ENCODE assay signal across 9 cellular contexts in the genomic region with DNA sequence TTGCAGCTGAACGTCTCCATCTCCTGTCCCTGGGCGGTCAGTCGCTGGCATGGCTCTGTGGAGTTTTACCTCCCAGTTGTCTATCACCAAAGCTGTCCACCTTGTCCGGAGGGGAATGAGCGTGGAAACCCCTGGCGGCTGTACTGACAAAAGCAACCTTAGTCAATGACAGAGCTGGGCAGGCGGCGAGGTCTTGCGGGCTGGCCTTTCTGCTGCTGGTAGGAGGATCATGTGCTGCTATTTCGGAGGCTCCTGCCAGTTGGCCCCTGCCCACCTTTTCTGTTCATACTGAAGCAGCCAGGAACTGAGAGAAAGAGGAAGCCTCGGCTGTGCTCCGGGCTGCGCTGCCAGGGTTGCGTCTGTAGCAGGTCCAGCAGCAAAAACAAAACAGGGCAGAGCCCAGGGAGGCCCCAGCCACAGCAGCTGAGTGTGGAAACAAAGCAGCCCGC. TPM values are rescaled to one million over a fixed set of nuclear protein-coding genes. Genes with fewer than 3 reads are reported as not detected.
A peak's percentile ranks its signal among the peaks of the same experiment; 100 is the strongest.
DNase-seq lines count a peak whose midpoint lies in the region; ATAC-seq, FAIRE-seq and TF ChIP-seq lines count a peak whose summit lies in the region.
"Had no signal": no experiment of that assay in that cellular context is flagged by ENCODE, and none has a peak within 500 bp of the region (broad histone marks: within the 10 kb centered on the region; RNA-seq: fewer than 3 reads in every experiment).

No MANE protein-coding gene starts in this region.

- 6 to 7% methylated on average over 15 of the region's 15 CpGs for WGBS in pancreas, 2 donors

- H3K27me3 ChIP-seq in pancreas: no peaks in the 10 kb centered on the region

- ATAC-seq in SK-N-SH treated with all-trans-retinoic acid at 6 μM for 48 hours (peak; percentile 55), pancreas (peak; percentile 72 to 82 (median 80)), GM21786 (IDR thresholded peaks at IDR 0.05; ENCODE audit: unreplicated experiment) (no peak), GM18867 (IDR thresholded peaks at IDR 0.05; ENCODE audit: unreplicated experiment) (no peak)

- peaks cover 0 to 4% (median 0%) of the 10 kb centered on the region in 3 donors for H3K4me1 ChIP-seq in pancreas

- no peak for FAIRE-seq in pancreas (lab: Jason Lieb, UNC)

- H3K4me3 ChIP-seq in pancreas: peak overlapping the region; percentile 5 to 33 (median 22)

- peak; percentile 32 for DNase-seq in GM04504 (ENCODE audit: low read depth)
- peak; percentile 10 to 77 (median 42) for DNase-seq in head of caudate nucleus
- DNase-seq in pancreas: peak; percentile 51 to 80 (median 66)
- no peak for DNase-seq in NCI-H524 (lab: John Stamatoyannopoulos, UW)
- no peak for DNase-seq in NCI-H1092 treated with DMSO at 0.1 percent for 48 hours (lab: John Stamatoyannopoulos, UW)
- DNase-seq: activated naive CD8-positive, alpha-beta T cell treated with anti-CD3 and anti-CD28 coated beads, Interleukin-2, amount 10 ng/mL, durations not matched to agents 7 days and 5 days had no signal

- intact Hi-C loops in head of caudate nucleus (cut with DNase I): no loop called here
- intact Hi-C loops in pancreas (cut with DNase I): no loop called here

- TF ChIP-seq CTCF in pancreas (IDR thresholded peaks at IDR 0.05): peak in 2 of 4 donors; percentile 5 to 15

- H3K9me3 ChIP-seq in pancreas: no peaks in the 10 kb centered on the region

- no peaks in the 10 kb centered on the region for H3K36me3 ChIP-seq in pancreas

- peak overlapping the region; percentile 9 to 73 (median 70) for H3K27ac ChIP-seq in pancreas

TF ChIP-seq in SK-N-SH treated with all-trans-retinoic acid at 6 μM for 48 hours, 23 proteins besides CTCF, POLR2A, EP300 and RAD21:
- no peak for TF ChIP-seq ZFP3 (CRISPR knock-in tag; IDR thresholded peaks at IDR 0.05)
- no peak for TF ChIP-seq ZFP30 (CRISPR knock-in tag; IDR thresholded peaks at IDR 0.05)
- TF ChIP-seq PPARA (CRISPR knock-in tag; IDR thresholded peaks at IDR 0.05; ENCODE audit: borderline replicate concordance): no peak
- TF ChIP-seq OSR1 (CRISPR knock-in tag; IDR thresholded peaks at IDR 0.05): no peak
- TF ChIP-seq ZNF565 (CRISPR knock-in tag; conservative IDR thresholded peaks at IDR 0.05; ENCODE audit: low read depth): no peak
- TF ChIP-seq, protein P1, sequence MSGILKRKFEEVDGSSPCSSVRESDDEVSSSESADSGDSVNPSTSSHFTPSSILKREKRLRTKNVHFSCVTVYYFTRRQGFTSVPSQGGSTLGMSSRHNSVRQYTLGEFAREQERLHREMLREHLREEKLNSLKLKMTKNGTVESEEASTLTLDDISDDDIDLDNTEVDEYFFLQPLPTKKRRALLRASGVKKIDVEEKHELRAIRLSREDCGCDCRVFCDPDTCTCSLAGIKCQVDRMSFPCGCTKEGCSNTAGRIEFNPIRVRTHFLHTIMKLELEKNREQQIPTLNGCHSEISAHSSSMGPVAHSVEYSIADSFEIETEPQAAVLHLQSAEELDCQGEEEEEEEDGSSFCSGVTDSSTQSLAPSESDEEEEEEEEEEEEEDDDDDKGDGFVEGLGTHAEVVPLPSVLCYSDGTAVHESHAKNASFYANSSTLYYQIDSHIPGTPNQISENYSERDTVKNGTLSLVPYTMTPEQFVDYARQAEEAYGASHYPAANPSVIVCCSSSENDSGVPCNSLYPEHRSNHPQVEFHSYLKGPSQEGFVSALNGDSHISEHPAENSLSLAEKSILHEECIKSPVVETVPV (CRISPR knock-in tag; IDR thresholded peaks at IDR 0.05): no peak
- TF ChIP-seq RARB (CRISPR knock-in tag; IDR thresholded peaks at IDR 0.05): no peak
- no peak for TF ChIP-seq SNAI2 (CRISPR knock-in tag; IDR thresholded peaks at IDR 0.05)
- TF ChIP-seq, protein P2, sequence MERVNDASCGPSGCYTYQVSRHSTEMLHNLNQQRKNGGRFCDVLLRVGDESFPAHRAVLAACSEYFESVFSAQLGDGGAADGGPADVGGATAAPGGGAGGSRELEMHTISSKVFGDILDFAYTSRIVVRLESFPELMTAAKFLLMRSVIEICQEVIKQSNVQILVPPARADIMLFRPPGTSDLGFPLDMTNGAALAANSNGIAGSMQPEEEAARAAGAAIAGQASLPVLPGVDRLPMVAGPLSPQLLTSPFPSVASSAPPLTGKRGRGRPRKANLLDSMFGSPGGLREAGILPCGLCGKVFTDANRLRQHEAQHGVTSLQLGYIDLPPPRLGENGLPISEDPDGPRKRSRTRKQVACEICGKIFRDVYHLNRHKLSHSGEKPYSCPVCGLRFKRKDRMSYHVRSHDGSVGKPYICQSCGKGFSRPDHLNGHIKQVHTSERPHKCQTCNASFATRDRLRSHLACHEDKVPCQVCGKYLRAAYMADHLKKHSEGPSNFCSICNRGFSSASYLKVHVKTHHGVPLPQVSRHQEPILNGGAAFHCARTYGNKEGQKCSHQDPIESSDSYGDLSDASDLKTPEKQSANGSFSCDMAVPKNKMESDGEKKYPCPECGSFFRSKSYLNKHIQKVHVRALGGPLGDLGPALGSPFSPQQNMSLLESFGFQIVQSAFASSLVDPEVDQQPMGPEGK (CRISPR knock-in tag; IDR thresholded peaks at IDR 0.05; ENCODE audit: borderline replicate concordance): no peak
- TF ChIP-seq ZNF8 (CRISPR knock-in tag; IDR thresholded peaks at IDR 0.05): no peak
- TF ChIP-seq, protein P3, sequence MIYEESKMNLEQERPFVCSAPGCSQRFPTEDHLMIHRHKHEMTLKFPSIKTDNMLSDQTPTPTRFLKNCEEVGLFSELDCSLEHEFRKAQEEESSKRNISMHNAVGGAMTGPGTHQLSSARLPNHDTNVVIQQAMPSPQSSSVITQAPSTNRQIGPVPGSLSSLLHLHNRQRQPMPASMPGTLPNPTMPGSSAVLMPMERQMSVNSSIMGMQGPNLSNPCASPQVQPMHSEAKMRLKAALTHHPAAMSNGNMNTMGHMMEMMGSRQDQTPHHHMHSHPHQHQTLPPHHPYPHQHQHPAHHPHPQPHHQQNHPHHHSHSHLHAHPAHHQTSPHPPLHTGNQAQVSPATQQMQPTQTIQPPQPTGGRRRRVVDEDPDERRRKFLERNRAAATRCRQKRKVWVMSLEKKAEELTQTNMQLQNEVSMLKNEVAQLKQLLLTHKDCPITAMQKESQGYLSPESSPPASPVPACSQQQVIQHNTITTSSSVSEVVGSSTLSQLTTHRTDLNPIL (CRISPR knock-in tag; IDR thresholded peaks at IDR 0.05; ENCODE audit: low read depth): no peak
- no peak for TF ChIP-seq CSDC2 (CRISPR knock-in tag; IDR thresholded peaks at IDR 0.05)
- no peak for TF ChIP-seq ARNTL (CRISPR knock-in tag; IDR thresholded peaks at IDR 0.05; ENCODE audit: borderline replicate concordance, low read depth)
- TF ChIP-seq ESRRG (CRISPR knock-in tag; IDR thresholded peaks at IDR 0.05): no peak
- no peak for TF ChIP-seq TOX (CRISPR knock-in tag; IDR thresholded peaks at IDR 0.05; ENCODE audit: borderline replicate concordance)
TF ChIP-seq in SK-N-SH treated with all-trans-retinoic acid at 6 μM for 48 hours: peak in this region for 0.

RNA-seq across cellular contexts. Expression of a gene that starts 57.7 kb away (rescaled TPM):
- under 1 TPM; 0.20 to 0.69 (median 0.50) TPM for total RNA-seq in pancreas
- polyA plus RNA-seq in pancreas: under 1 TPM; 0.27 to 0.33 TPM
- total RNA-seq: activated naive CD8-positive, alpha-beta T cell treated with anti-CD3 and anti-CD28 coated beads, Interleukin-2, amount 10 ng/mL, durations not matched to agents 7 days and 5 days had no signal

Comparison
In these comparisons a context has a peak if more than half of its experiments do, and no peak if none do; other contexts are left out.
1. DNase-seq: peak in GM04504 (single experiment), head of caudate nucleus (42 of 42) and pancreas (6 of 6); none in NCI-H524 (0 of 2) and NCI-H1092 treated with DMSO at 0.1 percent for 48 hours (single experiment).
2. ATAC-seq: peak in SK-N-SH treated with all-trans-retinoic acid at 6 μM for 48 hours (single experiment) and pancreas (4 of 4); none in GM21786 (single experiment) and GM18867 (single experiment).